In the genomic region with DNA sequence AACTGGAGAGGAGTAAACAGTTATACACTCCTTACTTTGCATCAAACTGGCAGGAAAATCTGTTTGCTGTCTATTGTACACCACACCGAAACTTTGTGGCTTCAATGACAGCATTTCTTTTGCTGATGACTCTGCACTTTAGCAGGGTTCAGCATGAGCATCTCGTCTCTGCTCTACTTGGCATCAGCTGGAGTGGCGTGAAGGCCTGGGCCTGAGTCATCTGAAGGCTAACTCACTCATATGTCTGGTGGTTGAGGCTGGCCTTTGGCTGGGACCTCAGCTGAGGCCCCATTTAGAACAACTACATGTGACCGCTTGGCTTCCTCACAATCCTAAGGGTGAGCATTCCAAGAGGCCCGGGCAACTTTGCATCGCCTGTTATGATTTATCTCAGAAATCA, we compare ENCODE assay signal across 1 cellular context.
TF ChIP-seq lines count a peak whose summit lies in the region.

No MANE protein-coding gene starts in this region.

TF ChIP-seq in HepG2, 621 proteins besides CTCF, POLR2A, EP300 and RAD21:
- TF ChIP-seq ZBTB49 (CRISPR knock-in tag; IDR thresholded peaks at IDR 0.05; ENCODE audit: borderline replicate concordance), result no peak
- TF ChIP-seq ZFP36L2 (CRISPR knock-in tag; IDR thresholded peaks at IDR 0.05), result no peak
- peak; percentile 34 to 47 for TF ChIP-seq MAFK (conservative IDR thresholded peaks at IDR 0.05 in 1 of 2, IDR thresholded peaks at IDR 0.05 in 1 of 2; ENCODE audit: low read length in 2 of 2)
- TF ChIP-seq, protein P1, sequence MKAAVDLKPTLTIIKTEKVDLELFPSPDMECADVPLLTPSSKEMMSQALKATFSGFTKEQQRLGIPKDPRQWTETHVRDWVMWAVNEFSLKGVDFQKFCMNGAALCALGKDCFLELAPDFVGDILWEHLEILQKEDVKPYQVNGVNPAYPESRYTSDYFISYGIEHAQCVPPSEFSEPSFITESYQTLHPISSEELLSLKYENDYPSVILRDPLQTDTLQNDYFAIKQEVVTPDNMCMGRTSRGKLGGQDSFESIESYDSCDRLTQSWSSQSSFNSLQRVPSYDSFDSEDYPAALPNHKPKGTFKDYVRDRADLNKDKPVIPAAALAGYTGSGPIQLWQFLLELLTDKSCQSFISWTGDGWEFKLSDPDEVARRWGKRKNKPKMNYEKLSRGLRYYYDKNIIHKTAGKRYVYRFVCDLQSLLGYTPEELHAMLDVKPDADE (CRISPR knock-in tag; IDR thresholded peaks at IDR 0.05), result no peak
TF ChIP-seq in HepG2: peak in this region for 1.
